In the genomic region with DNA sequence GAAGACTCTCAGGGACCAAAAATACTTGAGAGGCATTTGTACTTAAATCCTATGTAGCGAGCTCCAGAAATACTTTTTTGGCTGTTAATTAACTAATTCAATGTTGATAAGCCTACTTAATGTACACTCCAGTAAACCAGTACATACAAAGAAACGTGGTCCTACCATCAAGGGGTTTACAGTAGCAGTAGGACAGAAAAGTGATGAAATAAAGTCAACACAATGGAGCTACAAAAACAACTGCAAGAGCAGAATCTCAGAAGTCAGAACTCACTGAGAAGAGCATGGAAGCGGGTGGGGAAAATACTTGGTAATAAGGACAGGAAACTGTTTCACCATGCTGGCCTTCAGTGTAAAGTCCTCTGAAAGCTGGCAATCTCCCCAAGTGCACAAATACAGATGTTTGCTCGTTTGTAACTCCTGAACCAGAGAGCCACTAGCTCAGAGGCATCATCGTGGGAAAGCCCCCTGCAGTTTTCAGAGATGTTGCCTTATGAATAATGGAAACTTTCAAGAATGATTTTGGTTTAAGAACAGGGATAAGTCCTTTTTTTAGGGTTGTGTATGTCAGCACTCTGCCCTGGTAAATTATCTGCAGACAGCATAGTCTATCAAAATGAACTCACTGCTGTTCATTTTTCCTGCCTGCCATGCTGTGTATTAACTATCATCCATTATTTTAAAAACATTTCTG, we compare ENCODE assay signal across 12 cellular contexts.
DNase-seq lines count a peak whose midpoint lies in the region; ATAC-seq and TF ChIP-seq lines count a peak whose summit lies in the region.
"Had no signal": no experiment of that assay in that cellular context is flagged by ENCODE, and none has a peak within 500 bp of the region (broad histone marks: within the 10 kb centered on the region; RNA-seq: fewer than 3 reads in every experiment).

No MANE protein-coding gene starts in this region.

- TF ChIP-seq POLR2A in GM19193 (IDR thresholded peaks at IDR 0.05; ENCODE audit: extremely low read depth, insufficient read depth, insufficient read length): peak; percentile 38

- peak; percentile 69 for ATAC-seq in HG02840 (IDR thresholded peaks at IDR 0.05; ENCODE audit: low FRiP score, unreplicated experiment)

- DNase-seq in Ammon's horn (ENCODE audit: low spot score): peak; percentile 19
- peak; percentile 39 to 48 for DNase-seq in Kasumi-1 (lab: John Stamatoyannopoulos, UW)
- DNase-seq in AG08396 (ENCODE audit: low spot score): no peak
- no peak for DNase-seq in inferior parietal cortex (ENCODE audit: extremely low spot score)
- no peak for DNase-seq in EL
- no peak for DNase-seq in DMS 273 treated with DMSO at 0.1 percent for 48 hours (lab: John Stamatoyannopoulos, UW)
- DNase-seq: colonic mucosa, hippocampal formation, NCI-H1436, SK-N-SH had no signal

Comparison
In these comparisons a context has a peak if more than half of its experiments do, and no peak if none do; other contexts are left out.
1. DNase-seq: peak in Ammon's horn (single experiment) and Kasumi-1 (2 of 2); none in AG08396 (single experiment), inferior parietal cortex (single experiment), EL (single experiment) and DMS 273 treated with DMSO at 0.1 percent for 48 hours (single experiment).